23 cellular contexts compared by ENCODE assay signal in genomic region chr21:19844334-19844733, GRCh38.
"Had no signal": no experiment of that assay in that cellular context is flagged by ENCODE, and none has a peak within 500 bp of the region (broad histone marks: within the 10 kb centered on the region; RNA-seq: fewer than 3 reads in every experiment).

No MANE protein-coding gene starts in this region.

- H3K9me3 ChIP-seq: gastrocnemius medialis, neutrophil, sigmoid colon, spleen, suprapubic skin, transverse colon, upper lobe of right lung, uterus had no signal

- H3K4me3 ChIP-seq: gastrocnemius medialis, lung, sigmoid colon, spleen, suprapubic skin, transverse colon, upper lobe of right lung, uterus had no signal

- ATAC-seq: esophagus mucosa; gastrocnemius medialis; left colon; natural killer cell; stimulated activated memory B cell treated with anti-CD40 and anti-IgM and Interleukin-4, amounts not matched to agents 10 μg/mL and 1 μg/mL and 100 μg/mL, for 72 hours; upper lobe of right lung had no signal

- H3K36me3 ChIP-seq: gastrocnemius medialis, neutrophil, sigmoid colon, spleen, suprapubic skin, transverse colon, upper lobe of right lung, uterus had no signal

- H3K9ac ChIP-seq: parathyroid adenoma had no signal

- H2AFZ ChIP-seq: parathyroid adenoma had no signal

- H3K27ac ChIP-seq: epithelial cell of prostate, gastrocnemius medialis, neutrophil, parathyroid adenoma, sigmoid colon, spleen, suprapubic skin, transverse colon, upper lobe of right lung, uterus had no signal

- FAIRE-seq: islet of Langerhans had no signal

- H3K4me1 ChIP-seq: gastrocnemius medialis, parathyroid adenoma, sigmoid colon, spleen, suprapubic skin, transverse colon, upper lobe of right lung, uterus had no signal

- DNase-seq: cerebellar nuclear complex; cortex of kidney; effector CD4-positive, alpha-beta T cell; foreskin fibroblast; gastrocnemius medialis; head of caudate nucleus; hippocampal formation; left colon; natural killer cell; sigmoid colon; spleen; stimulated activated CD4-positive, alpha-beta T cell treated with anti-CD3 and anti-CD28 coated beads, Interleukin-4, amount 100 ng/mL, for 4 hours; transverse colon; upper lobe of right lung; uterus had no signal

- H3K79me2 ChIP-seq: parathyroid adenoma had no signal

- H3K27me3 ChIP-seq: gastrocnemius medialis, neutrophil, sigmoid colon, spleen, suprapubic skin, transverse colon, upper lobe of right lung, uterus had no signal
